In the genomic region with DNA sequence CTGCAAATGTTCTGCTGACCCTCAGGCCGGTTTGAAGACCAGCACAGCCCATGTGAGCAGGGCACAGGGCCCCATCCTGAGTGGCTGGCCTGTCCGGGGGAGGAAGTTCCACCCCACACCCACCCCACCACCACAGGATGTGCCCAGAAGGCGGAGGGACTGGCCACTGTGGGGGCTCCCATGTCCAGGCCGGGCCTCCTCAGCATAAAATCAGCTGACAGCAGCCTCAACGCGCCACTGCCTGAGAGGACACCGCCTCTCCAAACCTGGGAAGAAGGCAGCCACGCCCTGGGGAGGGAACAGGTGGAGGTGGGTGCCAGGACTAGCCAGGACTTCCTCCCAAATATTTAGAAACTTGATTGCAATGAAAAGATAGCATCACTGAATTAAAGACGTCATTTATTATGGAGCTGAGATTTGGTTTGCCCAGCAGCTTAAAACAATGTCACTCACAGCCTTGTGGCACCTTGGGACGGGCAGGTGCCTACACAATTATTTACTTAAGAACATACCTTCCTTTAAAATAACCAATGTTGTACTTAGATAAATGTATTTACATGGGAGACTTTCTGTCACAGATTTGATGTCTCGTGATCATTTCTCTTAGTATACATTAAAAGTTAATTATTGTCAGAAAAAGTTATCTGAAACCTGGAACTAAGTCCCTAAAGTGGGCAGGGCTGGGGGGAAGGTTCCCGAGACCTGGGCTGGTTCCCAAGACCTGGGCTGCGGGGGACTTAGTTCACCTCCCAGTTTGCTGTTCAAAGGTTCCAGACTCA, we compare ENCODE assay signal across 20 cellular contexts. TPM values are rescaled to one million over a fixed set of nuclear protein-coding genes. Genes with fewer than 3 reads are reported as not detected.
DNase-seq lines count a peak whose midpoint lies in the region; ATAC-seq, FAIRE-seq and TF ChIP-seq lines count a peak whose summit lies in the region.
"Had no signal": no experiment of that assay in that cellular context is flagged by ENCODE, and none has a peak within 500 bp of the region (broad histone marks: within the 10 kb centered on the region; RNA-seq: fewer than 3 reads in every experiment).

No MANE protein-coding gene starts in this region.

- H2BK12ac ChIP-seq in H1 (ENCODE audit: low read depth, low read length) = no peak overlapping the region

- H2BK5ac ChIP-seq in H1 (ENCODE audit: low read depth, low read length) = no peak overlapping the region

- H3K27ac ChIP-seq in H1 (ENCODE audit: low read depth, low read length) = no peak overlapping the region
- peak overlapping the region; percentile 70 to 83 (median 79) for H3K27ac ChIP-seq in stomach

- DNase-seq in SIG-M5 treated with dmso at 0.1 percent for 504 hours (lab: John Stamatoyannopoulos, UW; ENCODE audit: unreplicated experiment) = peak; percentile 16
- no peak for DNase-seq in SIG-M5 (lab: John Stamatoyannopoulos, UW)
- no peak for DNase-seq in H1 (ENCODE audit: low read depth in 1 of 2, low spot score in 2 of 2)
- peak; percentile 27 for DNase-seq in midbrain (lab: John Stamatoyannopoulos, UW)
- DNase-seq in stomach = peak; percentile 82
- DNase-seq in WTC11 (ENCODE audit: low spot score) = no peak
- no peak for DNase-seq in NAMALWA (ENCODE audit: low spot score)
- DNase-seq: 8988T; activated CD4-positive, alpha-beta T cell treated with anti-CD3 and anti-CD28 coated beads for 4 hours; cortex of kidney; DMS 273 treated with DMSO at 0.1 percent for 48 hours; GDM1; NCI-H146; NCI-H82; stimulated activated CD4-positive, alpha-beta T cell treated with anti-CD3 and anti-CD28 coated beads, Interleukin-2, amount 100 ng/mL, for 48 hours; T1000 had no signal

- H3K4me3 ChIP-seq in H1 (ENCODE audit: extremely low read depth in 1 of 4, insufficient read depth in 2 of 4, low read depth in 3 of 4, low read length in 4 of 4) = no peak overlapping the region
- H3K4me3 ChIP-seq in stomach = no peak overlapping the region

- H3K4ac ChIP-seq in H1 (replicated peaks; ENCODE audit: insufficient read length, low read depth, low read length) = no peak overlapping the region

- no peak for TF ChIP-seq RAD21 in H1 (IDR thresholded peaks at IDR 0.05 in 1 of 2, conservative IDR thresholded peaks at IDR 0.05 in 1 of 2; ENCODE audit: low read depth in 2 of 2, low read length in 2 of 2)

- H4K91ac ChIP-seq in H1 (replicated peaks; ENCODE audit: insufficient read length, low read length) = no peak overlapping the region

- H2BK20ac ChIP-seq in H1 (ENCODE audit: low read length) = no peak overlapping the region

- TF ChIP-seq EP300 in H1 (IDR thresholded peaks at IDR 0.05; ENCODE audit: borderline replicate concordance in 1 of 2, low read depth in 2 of 2, low read length in 2 of 2) (no peak), stomach (IDR thresholded peaks at IDR 0.05) (no peak)

- POLR2A ChIA-PET in H1 (lab: Charles Lee; ENCODE audit: partially characterized antibody) (interaction anchor here (1.3 kb wide), 1 partner anchor 14 kb away, joined by 3 read pairs; no protein-coding TSS in a partner anchor), WTC11 (lab: Charles Lee) (interaction anchor here (0.6 kb wide), 1 partner anchor 15 kb away, joined by 3 read pairs; no protein-coding TSS in a partner anchor)

- no peak overlapping the region for H3K27ac Mint-ChIP-seq in WTC11

- CTCF ChIA-PET in H1 (lab: Charles Lee; ENCODE audit: partially characterized antibody) (interaction anchor here (1.6 kb wide), 1 partner anchor 15 kb away, joined by 4 read pairs; no protein-coding TSS in a partner anchor), WTC11 (lab: Charles Lee) (interaction anchor here (1.3 kb wide), 1 partner anchor 9 kb away, joined by 3 read pairs; no protein-coding TSS in a partner anchor)

- peaks cover 0 to 7% (median under 1%) of the 10 kb centered on the region in 4 experiments; a peak in 4 of 7 replicates for H3K4me1 ChIP-seq in H1 (replicated peaks in 1 of 4; ENCODE audit: control insufficient read depth in 3 of 4, insufficient read depth in 4 of 4, low read length in 3 of 4)
- peaks cover 13 to 60% (median 32%) of the 10 kb centered on the region in 4 donors for H3K4me1 ChIP-seq in stomach

- no peak overlapping the region for H3K9ac ChIP-seq in H1 (replicated peaks in 1 of 4; ENCODE audit: extremely low read depth in 1 of 4, low read depth in 3 of 4, low read length in 3 of 4)
- H3K9ac ChIP-seq: SK-N-SH had no signal

- intact Hi-C loops in stomach (cut with DNase I; ENCODE audit: low total_unique reads) = no loop called here

- H3K79me2 ChIP-seq in H1 (ENCODE audit: control insufficient read depth in 1 of 2, insufficient read depth in 2 of 2, low read length in 2 of 2) = no peaks in the 10 kb centered on the region

- TF ChIP-seq CTCF in H1 (IDR thresholded peaks at IDR 0.05; ENCODE audit: control extremely low read depth in 1 of 3, insufficient read depth in 1 of 3, low read depth in 1 of 3, low read length in 3 of 3) = no peak
- no peak for TF ChIP-seq CTCF in stomach (IDR thresholded peaks at IDR 0.05)
- TF ChIP-seq CTCF in WTC11 (IDR thresholded peaks at IDR 0.05) = no peak

- H3K9me3 ChIP-seq in H1 (ENCODE audit: insufficient read depth in 2 of 2, low read depth in 1 of 2, low read length in 1 of 2) (no peaks in the 10 kb centered on the region), stomach (no peaks in the 10 kb centered on the region)
- H3K9me3 ChIP-seq: SK-N-SH had no signal

- H3K27me3 ChIP-seq in H1 (replicated peaks in 1 of 4; ENCODE audit: control insufficient read depth in 3 of 4, extremely low read depth in 1 of 4, insufficient read depth in 3 of 4, low read length in 3 of 4) (peaks cover 0 to 3% (median 0%) of the 10 kb centered on the region in 4 experiments; a peak in 2 of 7 replicates), stomach (peaks cover 0 to 11% (median 0%) of the 10 kb centered on the region in 3 donors)

- no peak overlapping the region for H3K14ac ChIP-seq in H1 (ENCODE audit: insufficient read length)

- peaks cover 10% of the 10 kb centered on the region for H3K4me1 Mint-ChIP-seq in WTC11

- no peak overlapping the region for H2AFZ ChIP-seq in H1 (ENCODE audit: low read length)

- peaks cover 3% of the 10 kb centered on the region; the same call in 1 of the 2 replicates for H3K27me3 Mint-ChIP-seq in WTC11 (ENCODE audit: low read depth)

- no peak overlapping the region for H2BK120ac ChIP-seq in H1 (replicated peaks; ENCODE audit: low read depth, low read length)

- no peak for FAIRE-seq in H1 (lab: Jason Lieb, UNC)
- FAIRE-seq: H54 had no signal

- no peak overlapping the region for H4K5ac ChIP-seq in H1 (ENCODE audit: insufficient read length, low read depth, low read length)

- H3K9me3 Mint-ChIP-seq in WTC11 = no peaks in the 10 kb centered on the region

- no peaks in the 10 kb centered on the region for H3K79me1 ChIP-seq in H1 (ENCODE audit: low read depth, low read length)

- H3K36me3 Mint-ChIP-seq in WTC11 = no peaks in the 10 kb centered on the region

- TF ChIP-seq POLR2A in H1 (IDR thresholded peaks at IDR 0.05; ENCODE audit: control extremely low read depth in 1 of 2, low read depth in 2 of 2, low read length in 2 of 2) = no peak
- TF ChIP-seq POLR2A in stomach (IDR thresholded peaks at IDR 0.05) = no peak

- no peaks in the 10 kb centered on the region for H3K23me2 ChIP-seq in H1 (ENCODE audit: low read depth, low read length)

- no peak overlapping the region; the same call in 1 of the 2 replicates for H2AK5ac ChIP-seq in H1 (ENCODE audit: low read depth, low read length)

- H3K23ac ChIP-seq in H1 (ENCODE audit: insufficient read length) = no peak overlapping the region

- no peak overlapping the region for H3K4me3 Mint-ChIP-seq in WTC11

- H2BK15ac ChIP-seq in H1 (ENCODE audit: low read length) = 0 out of 2 replicates have a peak overlapping the region, but pooled peaks have one; percentile 46

- no peak overlapping the region for H3K18ac ChIP-seq in H1 (ENCODE audit: extremely low read depth, low read length)

- H4K8ac ChIP-seq in H1 (ENCODE audit: extremely low read depth, insufficient read depth, low read length) = no peak overlapping the region

- no peaks in the 10 kb centered on the region for H4K20me1 ChIP-seq in H1 (replicated peaks in 1 of 2; ENCODE audit: control insufficient read depth in 1 of 2, insufficient read depth in 2 of 2, low read length in 2 of 2)

- ATAC-seq in GM21381 (IDR thresholded peaks at IDR 0.05; ENCODE audit: unreplicated experiment) (no peak), WTC11 (no peak)
- ATAC-seq: Panc1 had no signal

- H3K36me3 ChIP-seq in H1 (ENCODE audit: control insufficient read depth in 2 of 4, insufficient read depth in 4 of 4, low read length in 3 of 4) (no peaks in the 10 kb centered on the region), stomach (no peaks in the 10 kb centered on the region)

- no peak overlapping the region for H3K4me2 ChIP-seq in H1 (ENCODE audit: insufficient read depth in 1 of 2, low read depth in 2 of 2, low read length in 2 of 2)
- H3K4me2 ChIP-seq: SK-N-SH had no signal

- WGBS in H1 (ENCODE audit: extremely low coverage in 1 of 2, insufficient coverage in 1 of 2, insufficient read length in 1 of 2, insufficient replicate concordance in 2 of 2, low coverage in 1 of 2, low lambda C conversion rate in 2 of 2, missing lambda C conversion rate in 1 of 2), 2 experiments = 91% methylated on average over 13 of the region's 13 CpGs; no CpG with 5 or more reads in 1 of the 2 experiments
- 25 to 48% (median 36%) methylated on average over 13 of the region's 13 CpGs for WGBS in stomach, 5 donors

- no peak overlapping the region for H3K56ac ChIP-seq in H1 (replicated peaks; ENCODE audit: insufficient read length, low read depth, low read length)

TF ChIP-seq in H1, 55 proteins besides CTCF, POLR2A, EP300 and RAD21 (continues in another document):
- no peak for TF ChIP-seq CBX5 (IDR thresholded peaks at IDR 0.05; ENCODE audit: low read depth, low read length)
- TF ChIP-seq MAFK (IDR thresholded peaks at IDR 0.05; ENCODE audit: low read depth, low read length) = no peak
- TF ChIP-seq NRF1 (IDR thresholded peaks at IDR 0.05; ENCODE audit: low read depth, low read length) = no peak

TF ChIP-seq in WTC11, 78 proteins besides CTCF, POLR2A, EP300 and RAD21:
- TF ChIP-seq EMX1 (CRISPR knock-in tag; IDR thresholded peaks at IDR 0.05) (no peak), ZNF138 (CRISPR knock-in tag; conservative IDR thresholded peaks at IDR 0.05) (no peak)

RNA-seq across cellular contexts. Expression of a gene that starts 27.3 kb away (rescaled TPM):
- total RNA-seq in H1 (2021; fragmentation: NEBNext Ultra II Directional; extraction: Animal tissue kit (Norgen Biotek cat#: 25700)) = 34.7 and 34.8 TPM in 2 replicates
- polyA plus RNA-seq in H1 (2011; rRNA removed) = 9.5 and 13.9 TPM in 2 replicates
- 10.7 TPM for polyA plus RNA-seq in H1 (2011; cell fraction: cytosol; rRNA removed)
- 21.4 TPM for polyA plus RNA-seq in H1 (2011; cell fraction: nucleus; rRNA removed)
- 18.4 to 23.9 TPM (median 19.5 TPM) in 4 replicates for polyA plus RNA-seq in H1 (2012, experiment 1 of 2)
- 17.9 TPM for polyA plus RNA-seq in H1 (2012, experiment 2 of 2)
- polyA plus RNA-seq in H1 (2013, experiment 1 of 2) = 21.3 TPM
- polyA plus RNA-seq in H1 (2013, experiment 2 of 2) = 21.1 TPM
- polyA minus RNA-seq in H1 (2011; rRNA and poly(A)+ RNA removed) = 8.9 and 10.4 TPM in 2 replicates
- 17.1 TPM for polyA minus RNA-seq in H1 (2011; cell fraction: cytosol; rRNA and poly(A)+ RNA removed)
- polyA minus RNA-seq in H1 (2011; cell fraction: nucleus; rRNA and poly(A)+ RNA removed) = 21.8 TPM
- total RNA-seq in stomach = 10 to 100 TPM; 21.3 to 89.8 (median 49.0) TPM
- 10 to 100 TPM; 19.1 to 35.2 (median 33.9) TPM for polyA plus RNA-seq in stomach
- total RNA-seq in WTC11 (2021) = 48.0 to 64.9 TPM (median 49.1 TPM) in 3 replicates

Comparison
In these comparisons a context has a peak if more than half of its experiments do, and no peak if none do; other contexts are left out.
1. DNase-seq: peak in SIG-M5 treated with dmso at 0.1 percent for 504 hours (single experiment), midbrain (single experiment) and stomach (single experiment); none in SIG-M5 (single experiment), H1 (0 of 2), WTC11 (single experiment) and NAMALWA (single experiment).